12 cellular contexts compared by ENCODE assay signal in the genomic region with DNA sequence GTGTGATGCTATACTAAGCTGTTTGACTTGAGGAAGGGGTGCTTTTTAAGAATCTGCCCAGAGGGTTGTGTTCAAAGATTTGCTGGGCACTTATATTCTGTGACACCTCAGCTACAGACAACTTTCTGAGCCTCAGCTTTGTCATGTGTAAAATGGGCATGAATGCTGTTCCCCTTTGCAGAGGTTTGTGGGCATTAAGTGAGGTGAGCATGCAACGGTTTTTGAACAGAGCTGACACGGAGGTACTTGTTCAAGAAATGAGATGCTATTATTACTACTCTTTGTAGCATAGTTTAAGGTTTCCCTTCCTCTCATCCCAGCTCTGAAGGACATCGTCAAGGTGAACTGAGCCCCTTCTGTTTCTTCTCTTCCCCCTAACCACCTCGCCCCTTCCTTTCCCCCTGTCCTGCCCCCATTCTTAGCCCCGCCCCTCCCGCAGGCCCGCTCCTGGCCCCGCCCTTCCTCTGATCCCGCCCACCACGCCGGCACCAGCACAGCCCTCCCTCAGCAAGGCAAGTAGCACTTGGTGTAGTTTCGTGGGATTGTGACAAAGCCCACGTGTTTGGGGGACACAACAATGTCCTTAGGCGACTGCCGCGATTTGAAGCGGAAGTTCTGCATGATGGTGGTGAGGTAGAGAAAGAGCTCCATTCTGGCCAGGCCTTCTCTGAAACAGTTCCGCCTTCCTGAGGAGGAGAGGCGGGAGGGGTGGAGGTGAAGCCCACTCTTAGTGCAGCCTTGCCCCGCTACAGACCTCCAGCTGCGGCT. TPM values are rescaled to one million over a fixed set of nuclear protein-coding genes. Genes with fewer than 3 reads are reported as not detected.
DNase-seq lines count a peak whose midpoint lies in the region; ATAC-seq and TF ChIP-seq lines count a peak whose summit lies in the region.
"Had no signal": no experiment of that assay in that cellular context is flagged by ENCODE, and none has a peak within 500 bp of the region (broad histone marks: within the 10 kb centered on the region; RNA-seq: fewer than 3 reads in every experiment).

No MANE protein-coding gene starts in this region.

- no peak overlapping the region for H3K4me3 ChIP-seq in body of pancreas
- H3K4me3 ChIP-seq: SJSA1 had no signal

- peaks cover 5% of the 10 kb centered on the region for H3K4me1 ChIP-seq in body of pancreas
- H3K4me1 ChIP-seq: esophagus squamous epithelium, SJSA1 had no signal

- DNase-seq in GM10266 (ENCODE audit: extremely low spot score) (peak; percentile 50), body of pancreas (peak; percentile 10 to 79 (median 38)), NCI-H510A treated with DMSO at 0.1 percent for 48 hours (lab: John Stamatoyannopoulos, UW) (no peak), NCI-H1436 treated with DMSO at 0.1 percent for 48 hours (lab: John Stamatoyannopoulos, UW) (no peak)
- peak; percentile 52 for DNase-seq in activated CD4-positive, CD25-positive, alpha-beta regulatory T cell treated with anti-CD3 and anti-CD28 coated beads, Interleukin-2, amount 50 U/mL, for 72 hours
- DNase-seq in stimulated activated CD4-positive, alpha-beta T cell treated with anti-CD3 and anti-CD28 coated beads, Interleukin-1b, Interleukin-23, amount 100 ng/mL, for 24 hours (ENCODE audit: low read depth in 4 of 4, low spot score in 1 of 4): peak in 3 of 4 experiments; percentile 23 to 57 (median 46)
- DNase-seq: EL, esophagus squamous epithelium had no signal

- no peaks in the 10 kb centered on the region for H3K36me3 ChIP-seq in body of pancreas (replicated peaks in 1 of 2; ENCODE audit: insufficient read depth in 1 of 2, low read depth in 2 of 2)
- H3K36me3 ChIP-seq: esophagus squamous epithelium, SJSA1 had no signal

- ATAC-seq in body of pancreas: peak; percentile 65
- ATAC-seq in GM19324 (IDR thresholded peaks at IDR 0.05; ENCODE audit: low FRiP score, unreplicated experiment): no peak
- no peak for ATAC-seq in HG03159 (IDR thresholded peaks at IDR 0.05; ENCODE audit: unreplicated experiment)

- TF ChIP-seq POLR2A in body of pancreas (IDR thresholded peaks at IDR 0.05): no peak

- no peaks in the 10 kb centered on the region for H3K27me3 ChIP-seq in body of pancreas

- no peak for TF ChIP-seq CTCF in GM10266 (IDR thresholded peaks at IDR 0.05; ENCODE audit: control insufficient read depth, insufficient read depth, low read depth, missing control alignments)
- TF ChIP-seq CTCF in body of pancreas (IDR thresholded peaks at IDR 0.05): no peak

- intact Hi-C loops in body of pancreas (cut with DNase I): no loop called here

- H3K27ac ChIP-seq in body of pancreas: no peak overlapping the region
- H3K27ac ChIP-seq: esophagus squamous epithelium, SJSA1 had no signal

- WGBS in body of pancreas, 2 donors: 15 to 23% methylated on average over 18 to 20 of the region's 21 CpGs

- no peaks in the 10 kb centered on the region for H3K9me3 ChIP-seq in body of pancreas
- H3K9me3 ChIP-seq: esophagus squamous epithelium, SJSA1 had no signal

RNA-seq across cellular contexts. Expression of gene CYP2A7, which starts 26.1 kb away (rescaled TPM):
- not detected for total RNA-seq in body of pancreas
- total RNA-seq: esophagus squamous epithelium, renal cortical epithelial cell, SJSA1 had no signal

RNA-seq across cellular contexts. Expression of gene CYP2A6, which starts 57.9 kb away (rescaled TPM):
- total RNA-seq in body of pancreas: not detected
- total RNA-seq: esophagus squamous epithelium, renal cortical epithelial cell, SJSA1 had no signal

Comparison
In these comparisons a context has a peak if more than half of its experiments do, and no peak if none do; other contexts are left out.
1. DNase-seq: peak in GM10266 (single experiment), activated CD4-positive, CD25-positive, alpha-beta regulatory T cell treated with anti-CD3 and anti-CD28 coated beads, Interleukin-2, amount 50 U/mL, for 72 hours (single experiment), body of pancreas (4 of 4) and stimulated activated CD4-positive, alpha-beta T cell treated with anti-CD3 and anti-CD28 coated beads, Interleukin-1b, Interleukin-23, amount 100 ng/mL, for 24 hours (3 of 4); none in NCI-H510A treated with DMSO at 0.1 percent for 48 hours (single experiment) and NCI-H1436 treated with DMSO at 0.1 percent for 48 hours (single experiment).